In genomic region chr2:236663671-236664101, GRCh38 we compare ENCODE assay signal across 15 cellular contexts.
DNase-seq lines count a peak whose midpoint lies in the region; ATAC-seq and TF ChIP-seq lines count a peak whose summit lies in the region.
"Had no signal": no experiment of that assay in that cellular context is flagged by ENCODE, and none has a peak within 500 bp of the region (broad histone marks: within the 10 kb centered on the region; RNA-seq: fewer than 3 reads in every experiment).

No MANE protein-coding gene starts in this region.

- H3K36me3 ChIP-seq in SK-N-SH (replicated peaks in 1 of 2; ENCODE audit: control insufficient read depth in 1 of 2, insufficient read depth in 2 of 2, low read length in 1 of 2) (no peaks in the 10 kb centered on the region), osteoblast (ENCODE audit: insufficient read depth, low read length) (no peaks in the 10 kb centered on the region)
- H3K36me3 ChIP-seq: neural progenitor cell had no signal

- H3K27me3 ChIP-seq in SK-N-SH (ENCODE audit: insufficient read depth): peaks cover 21% of the 10 kb centered on the region; the same call in 1 of the 2 replicates
- no peaks in the 10 kb centered on the region for H3K27me3 ChIP-seq in osteoblast (ENCODE audit: insufficient read depth, low read length)
- H3K27me3 ChIP-seq: neural progenitor cell had no signal

- no peak overlapping the region for H3K9ac ChIP-seq in SK-N-SH
- H3K9ac ChIP-seq: neural progenitor cell had no signal

- H2AFZ ChIP-seq in SK-N-SH (ENCODE audit: low read depth) (no peak overlapping the region), osteoblast (ENCODE audit: low read length) (no peak overlapping the region)
- H2AFZ ChIP-seq: GM23338, neural progenitor cell had no signal

- DNase-seq in SK-N-SH (no peak), fibroblast of gingiva (ENCODE audit: low read depth) (peak; percentile 65), osteoblast (ENCODE audit: insufficient read length, low spot score, missing footprints) (peak; percentile 89), inferior parietal cortex (ENCODE audit: extremely low spot score) (no peak)
- DNase-seq in activated CD4-positive, alpha-beta T cell treated with anti-CD3 and anti-CD28 coated beads for 36 hours: no peak
- DNase-seq: activated CD4-positive, alpha-beta T cell treated with anti-CD3 and anti-CD28 coated beads for 48 hours; activated gamma-delta T cell; effector CD4-positive, alpha-beta T cell; stimulated activated CD4-positive, alpha-beta T cell treated with anti-CD3 and anti-CD28 coated beads, Interleukin-4, amount 100 ng/mL, for 24 hours had no signal

- H3K4me1 Mint-ChIP-seq in activated CD4-positive, alpha-beta T cell treated with anti-CD3 and anti-CD28 coated beads for 36 hours: no peaks in the 10 kb centered on the region

- H3K27me3 Mint-ChIP-seq in activated CD4-positive, alpha-beta T cell treated with anti-CD3 and anti-CD28 coated beads for 36 hours: peaks cover 11% of the 10 kb centered on the region

- no peak for ATAC-seq in SK-N-SH treated with all-trans-retinoic acid at 6 μM for 48 hours
- ATAC-seq in HG03378 (IDR thresholded peaks at IDR 0.05; ENCODE audit: unreplicated experiment): no peak
- no peak for ATAC-seq in activated CD4-positive, alpha-beta T cell treated with anti-CD3 and anti-CD28 coated beads for 36 hours
- ATAC-seq in GM18861 (IDR thresholded peaks at IDR 0.05; ENCODE audit: unreplicated experiment): no peak
- ATAC-seq: GM23338, K562 had no signal

- H3K79me2 ChIP-seq in SK-N-SH (ENCODE audit: insufficient read depth) (no peaks in the 10 kb centered on the region), osteoblast (ENCODE audit: insufficient read depth, low read length) (no peaks in the 10 kb centered on the region)

- no peaks in the 10 kb centered on the region for H3K9me3 Mint-ChIP-seq in activated CD4-positive, alpha-beta T cell treated with anti-CD3 and anti-CD28 coated beads for 36 hours (ENCODE audit: low read depth)

- 32% methylated on average over 11 of the region's 11 CpGs for WGBS in SK-N-SH (ENCODE audit: low lambda C conversion rate)

- H3K4me3 Mint-ChIP-seq in activated CD4-positive, alpha-beta T cell treated with anti-CD3 and anti-CD28 coated beads for 36 hours: no peak overlapping the region
- H3K4me3 Mint-ChIP-seq: GM23338 had no signal

- no peak for TF ChIP-seq RAD21 in SK-N-SH (IDR thresholded peaks at IDR 0.05; ENCODE audit: low read length)

- no peak overlapping the region for H3K27ac Mint-ChIP-seq in activated CD4-positive, alpha-beta T cell treated with anti-CD3 and anti-CD28 coated beads for 36 hours
- H3K27ac Mint-ChIP-seq: GM23338 had no signal

- POLR2A ChIA-PET in SK-N-SH (lab: Yijun Ruan, JAX): no interaction called here
- POLR2A ChIA-PET in activated CD4-positive, alpha-beta T cell treated with anti-CD3 and anti-CD28 coated beads for 36 hours (lab: Charles Lee): no interaction called here

- no peaks in the 10 kb centered on the region for H3K36me3 Mint-ChIP-seq in activated CD4-positive, alpha-beta T cell treated with anti-CD3 and anti-CD28 coated beads for 36 hours (ENCODE audit: low read depth)
- H3K36me3 Mint-ChIP-seq: neural progenitor cell had no signal

- H3K9me2 ChIP-seq in SK-N-SH: no peaks in the 10 kb centered on the region

- intact Hi-C loops in activated CD4-positive, alpha-beta T cell treated with anti-CD3 and anti-CD28 coated beads for 36 hours (cut with DNase I, micrococcal nuclease): no loop called here

- H4K20me1 ChIP-seq in SK-N-SH (ENCODE audit: insufficient read depth): no peaks in the 10 kb centered on the region
- no peaks in the 10 kb centered on the region for H4K20me1 ChIP-seq in osteoblast (ENCODE audit: insufficient read depth, low read length)

- CTCF ChIA-PET in SK-N-SH (lab: Yijun Ruan, JAX): no interaction called here
- CTCF ChIA-PET in activated CD4-positive, alpha-beta T cell treated with anti-CD3 and anti-CD28 coated beads for 36 hours (lab: Charles Lee): no interaction called here

- no peak overlapping the region for H3K27ac ChIP-seq in SK-N-SH (ENCODE audit: low read depth in 2 of 2, low read length in 1 of 2)
- peak overlapping the region; percentile 79 for H3K27ac ChIP-seq in osteoblast (ENCODE audit: low read depth, low read length)
- H3K27ac ChIP-seq: neural progenitor cell had no signal

- H3F3A ChIP-seq in SK-N-SH (replicated peaks; ENCODE audit: insufficient read depth): no peaks in the 10 kb centered on the region

- TF ChIP-seq EP300 in SK-N-SH (IDR thresholded peaks at IDR 0.05; ENCODE audit: borderline replicate concordance in 1 of 2, low read depth in 1 of 2, low read length in 1 of 2): no peak

- H3K4me1 ChIP-seq in SK-N-SH (ENCODE audit: control insufficient read depth in 1 of 2, insufficient read depth in 2 of 2, low read depth in 1 of 2, low read length in 1 of 2) (no peaks in the 10 kb centered on the region), osteoblast (ENCODE audit: insufficient read depth, low read length) (peaks cover 48% of the 10 kb centered on the region)

- H3K9me3 ChIP-seq in SK-N-SH: no peaks in the 10 kb centered on the region
- H3K9me3 ChIP-seq in osteoblast (ENCODE audit: low read depth, low read length): peaks cover 3% of the 10 kb centered on the region

- H3K4me2 ChIP-seq in SK-N-SH (no peak overlapping the region), osteoblast (ENCODE audit: insufficient read depth, low read length) (peak overlapping the region; percentile 72)
- H3K4me2 ChIP-seq: GM23338, neural progenitor cell had no signal

- TF ChIP-seq CTCF in SK-N-SH (IDR thresholded peaks at IDR 0.05) (no peak), osteoblast (IDR thresholded peaks at IDR 0.05; ENCODE audit: extremely low read depth, low read depth, low read length) (no peak)

- H3K4me3 ChIP-seq in SK-N-SH (ENCODE audit: low read depth in 2 of 2, low read length in 1 of 2) (no peak overlapping the region), osteoblast (ENCODE audit: insufficient read depth, low read length) (peak overlapping the region; percentile 16)
- H3K4me3 ChIP-seq: GM23338, K562, neural progenitor cell had no signal

TF ChIP-seq in SK-N-SH treated with all-trans-retinoic acid at 6 μM for 48 hours, 23 proteins besides CTCF, POLR2A, EP300 and RAD21:
- TF ChIP-seq ZNF565 (CRISPR knock-in tag; conservative IDR thresholded peaks at IDR 0.05; ENCODE audit: low read depth): no peak
- 0 out of 2 replicates have a peak, but pooled peaks have one; percentile 22 for TF ChIP-seq ISL1 (CRISPR knock-in tag; IDR thresholded peaks at IDR 0.05)

TF ChIP-seq in SK-N-SH, 30 proteins besides CTCF, POLR2A, EP300 and RAD21 (continues in another document):
- TF ChIP-seq ELF1 (IDR thresholded peaks at IDR 0.05) (no peak), NFIC (IDR thresholded peaks at IDR 0.05; ENCODE audit: borderline replicate concordance) (no peak), MEF2A (IDR thresholded peaks at IDR 0.05; ENCODE audit: borderline replicate concordance, low read depth) (no peak), USF2 (IDR thresholded peaks at IDR 0.05; ENCODE audit: borderline replicate concordance, low read depth, low read length) (no peak), RXRA (IDR thresholded peaks at IDR 0.05; ENCODE audit: borderline replicate concordance, low read depth) (no peak), RCOR1 (IDR thresholded peaks at IDR 0.05; ENCODE audit: low read length) (no peak), MAX (IDR thresholded peaks at IDR 0.05; ENCODE audit: low read depth) (no peak), IRF3 (IDR thresholded peaks at IDR 0.05; ENCODE audit: low read depth, low read length) (no peak), YY1 (IDR thresholded peaks at IDR 0.05; ENCODE audit: low read depth) (no peak), FOXM1 (IDR thresholded peaks at IDR 0.05; ENCODE audit: low read depth) (no peak), GABPA (IDR thresholded peaks at IDR 0.05; ENCODE audit: low read depth) (no peak), NRF1 (IDR thresholded peaks at IDR 0.05; ENCODE audit: low read depth, low read length) (no peak), USF1 (IDR thresholded peaks at IDR 0.05; ENCODE audit: borderline replicate concordance, low read depth) (no peak), TAF1 (IDR thresholded peaks at IDR 0.05; ENCODE audit: borderline replicate concordance, low read depth, low read length) (no peak), RFX5 (IDR thresholded peaks at IDR 0.05; ENCODE audit: low read length) (no peak)

Comparison
In these comparisons a context has a peak if more than half of its experiments do, and no peak if none do; other contexts are left out.
1. DNase-seq: peak in fibroblast of gingiva (single experiment) and osteoblast (single experiment); none in SK-N-SH (single experiment), inferior parietal cortex (single experiment) and activated CD4-positive, alpha-beta T cell treated with anti-CD3 and anti-CD28 coated beads for 36 hours (single experiment).